In genomic region chr2:236658974-236659757, GRCh38 we compare ENCODE assay signal across 11 cellular contexts.
"Had no signal": no experiment of that assay in that cellular context is flagged by ENCODE, and none has a peak within 500 bp of the region (broad histone marks: within the 10 kb centered on the region; RNA-seq: fewer than 3 reads in every experiment).

No MANE protein-coding gene starts in this region.

- H3K27me3 ChIP-seq: tibial nerve had no signal

- DNase-seq: activated CD4-positive, alpha-beta T cell treated with anti-CD3 and anti-CD28 coated beads, Interleukin-2, amount 50 U/mL, for 1 hour; activated CD4-positive, CD25-positive, alpha-beta regulatory T cell; activated naive CD8-positive, alpha-beta T cell treated with anti-CD3 and anti-CD28 coated beads, Interleukin-2, amount 10 ng/mL, durations not matched to agents 7 days and 5 days; anterior cingulate cortex; foreskin melanocyte; left lung; right cardiac atrium; small intestine; T-helper 17 cell had no signal

- H3K4me3 Mint-ChIP-seq: activated naive CD8-positive, alpha-beta T cell treated with anti-CD3 and anti-CD28 coated beads, Interleukin-2, amount 10 ng/mL, durations not matched to agents 7 days and 5 days; stimulated activated effector memory CD8-positive, alpha-beta T cell treated with anti-CD3 and anti-CD28 coated beads, Interleukin-12 subunit alpha, Interleukin-12 subunit beta, amount 100 ng/mL, for 72 hours; T-helper 17 cell had no signal

- H3K36me3 ChIP-seq: left lung, tibial nerve had no signal

- H3K27ac Mint-ChIP-seq: activated naive CD8-positive, alpha-beta T cell treated with anti-CD3 and anti-CD28 coated beads, Interleukin-2, amount 10 ng/mL, durations not matched to agents 7 days and 5 days; stimulated activated effector memory CD8-positive, alpha-beta T cell treated with anti-CD3 and anti-CD28 coated beads, Interleukin-12 subunit alpha, Interleukin-12 subunit beta, amount 100 ng/mL, for 72 hours; T-helper 17 cell had no signal

- H3K4me3 ChIP-seq: left lung, tibial nerve had no signal

- H3K36me3 Mint-ChIP-seq: activated naive CD8-positive, alpha-beta T cell treated with anti-CD3 and anti-CD28 coated beads, Interleukin-2, amount 10 ng/mL, durations not matched to agents 7 days and 5 days; stimulated activated effector memory CD8-positive, alpha-beta T cell treated with anti-CD3 and anti-CD28 coated beads, Interleukin-12 subunit alpha, Interleukin-12 subunit beta, amount 100 ng/mL, for 72 hours had no signal

- H3K9me3 Mint-ChIP-seq: activated naive CD8-positive, alpha-beta T cell treated with anti-CD3 and anti-CD28 coated beads, Interleukin-2, amount 10 ng/mL, durations not matched to agents 7 days and 5 days; stimulated activated effector memory CD8-positive, alpha-beta T cell treated with anti-CD3 and anti-CD28 coated beads, Interleukin-12 subunit alpha, Interleukin-12 subunit beta, amount 100 ng/mL, for 72 hours had no signal

- H3K9me3 ChIP-seq: left lung, tibial nerve had no signal

- H3K27ac ChIP-seq: left lung, tibial nerve had no signal

- H3K4me1 Mint-ChIP-seq: activated naive CD8-positive, alpha-beta T cell treated with anti-CD3 and anti-CD28 coated beads, Interleukin-2, amount 10 ng/mL, durations not matched to agents 7 days and 5 days; stimulated activated effector memory CD8-positive, alpha-beta T cell treated with anti-CD3 and anti-CD28 coated beads, Interleukin-12 subunit alpha, Interleukin-12 subunit beta, amount 100 ng/mL, for 72 hours had no signal

- ATAC-seq: right cardiac atrium; stimulated activated effector memory CD8-positive, alpha-beta T cell treated with anti-CD3 and anti-CD28 coated beads, Interleukin-12 subunit alpha, Interleukin-12 subunit beta, amount 100 ng/mL, for 72 hours; T-helper 17 cell had no signal

- H3K4me1 ChIP-seq: left lung had no signal
